In the genomic region with DNA sequence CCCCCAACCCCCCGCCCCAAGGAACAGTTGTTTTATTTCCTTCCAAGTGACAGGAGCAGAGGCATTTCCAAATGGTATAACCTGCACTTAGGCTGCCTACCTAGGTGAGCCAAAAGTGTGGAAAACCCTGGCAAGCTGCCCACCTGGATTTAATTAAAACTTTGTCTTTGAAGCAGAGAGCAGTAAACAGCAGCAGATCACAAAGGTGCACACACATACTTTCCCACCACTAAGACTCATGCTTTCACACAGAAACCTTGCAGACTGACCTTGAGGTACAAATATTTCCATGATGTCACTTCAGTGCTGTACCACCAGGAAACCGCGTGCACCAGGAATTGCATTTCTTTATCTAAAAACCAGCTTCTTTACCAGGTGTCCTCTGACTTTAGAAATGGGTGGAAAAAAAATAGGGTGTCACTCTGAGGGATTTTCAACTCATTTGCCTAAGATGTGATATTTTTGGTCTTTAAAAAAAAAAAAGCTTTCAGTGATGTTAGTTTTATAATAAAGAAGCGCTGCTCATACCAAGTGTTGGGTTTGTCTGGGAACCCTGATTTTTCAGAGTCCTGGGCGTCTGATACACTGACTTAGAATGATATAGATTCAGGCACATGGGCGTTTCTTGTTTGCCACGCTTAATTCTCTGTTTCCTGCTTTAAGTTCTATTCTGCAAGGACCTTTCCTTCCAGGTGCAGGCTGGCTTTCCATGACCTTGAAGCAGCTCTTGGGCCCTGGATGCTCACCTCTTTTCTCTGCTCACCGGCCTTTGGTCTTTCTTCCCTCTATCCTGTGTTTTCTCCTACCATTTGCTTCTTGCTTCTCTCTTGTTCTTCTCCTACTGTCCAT, we compare ENCODE assay signal across 9 cellular contexts.
DNase-seq lines count a peak whose midpoint lies in the region; ATAC-seq and TF ChIP-seq lines count a peak whose summit lies in the region.
"Had no signal": no experiment of that assay in that cellular context is flagged by ENCODE, and none has a peak within 500 bp of the region (broad histone marks: within the 10 kb centered on the region; RNA-seq: fewer than 3 reads in every experiment).

No MANE protein-coding gene starts in this region.

- BruUV-seq in Calu3 (replicated peaks; lab: Mats Ljungman, UMichigan), result no TSS peak

- no peak for TF ChIP-seq POLR2A in transverse colon (IDR thresholded peaks at IDR 0.05)

- H3K9me3 Mint-ChIP-seq in Calu3 (ENCODE audit: low read depth, unreplicated experiment), result peaks cover 3% of the 10 kb centered on the region
- peaks cover 4% of the 10 kb centered on the region for H3K9me3 Mint-ChIP-seq in glutamatergic neuron (ENCODE audit: unreplicated experiment)

- H3K4me3 Mint-ChIP-seq in Calu3 (ENCODE audit: low read depth, unreplicated experiment), result no peak overlapping the region
- H3K4me3 Mint-ChIP-seq in glutamatergic neuron (ENCODE audit: unreplicated experiment), result no peak overlapping the region

- no peaks in the 10 kb centered on the region for H3K36me3 ChIP-seq in transverse colon

- H3K36me3 Mint-ChIP-seq in Calu3 (ENCODE audit: insufficient read depth, unreplicated experiment) (no peaks in the 10 kb centered on the region), glutamatergic neuron (ENCODE audit: unreplicated experiment) (peaks cover 5% of the 10 kb centered on the region)

- peak overlapping the region in 1 of 4 donors; percentile 30 for H3K27ac ChIP-seq in transverse colon

- no peak overlapping the region for H3K27ac Mint-ChIP-seq in Calu3 (ENCODE audit: unreplicated experiment)
- H3K27ac Mint-ChIP-seq in glutamatergic neuron (ENCODE audit: unreplicated experiment), result no peak overlapping the region

- no peak for TF ChIP-seq CTCF in transverse colon (IDR thresholded peaks at IDR 0.05)
- TF ChIP-seq CTCF in Calu3 (IDR thresholded peaks at IDR 0.05; ENCODE audit: unreplicated experiment), result no peak
- TF ChIP-seq CTCF in glutamatergic neuron (IDR thresholded peaks at IDR 0.05; ENCODE audit: partially characterized antibody, unreplicated experiment), result no peak

- H3K4me1 Mint-ChIP-seq in Calu3 (ENCODE audit: low read depth, unreplicated experiment) (peaks cover 2% of the 10 kb centered on the region), glutamatergic neuron (ENCODE audit: low read depth, unreplicated experiment) (no peaks in the 10 kb centered on the region)

- CTCF ChIA-PET in Calu3 (lab: Charles Lee), result interaction anchor here (0.7 kb wide), 1 partner anchor 44 kb away, joined by 3 read pairs; no protein-coding TSS in a partner anchor

- H3K27me3 Mint-ChIP-seq in Calu3 (ENCODE audit: unreplicated experiment) (no peaks in the 10 kb centered on the region), glutamatergic neuron (ENCODE audit: unreplicated experiment) (peaks cover 7% of the 10 kb centered on the region)

- no peaks in the 10 kb centered on the region for H3K9me3 ChIP-seq in transverse colon

- TF ChIP-seq EP300 in transverse colon (IDR thresholded peaks at IDR 0.05; ENCODE audit: low read depth), result no peak

- H3K4me3 ChIP-seq in transverse colon, result no peak overlapping the region

- peak; percentile 64 for ATAC-seq in HG02885 (IDR thresholded peaks at IDR 0.05; ENCODE audit: poor library complexity, unreplicated experiment)

- 38 to 61% methylated on average over 4 to 8 of the region's 8 CpGs for WGBS in transverse colon (ENCODE audit: low coverage in 1 of 2), 2 donors

- in situ Hi-C loops in transverse colon (cut with MboI; ENCODE audit: low pct_ligation_motif_present in 1 of 4, low pct_unique_long_range_greater_than_20kb in 1 of 4, low sequenced_read_pairs in 3 of 4), result no loop called here

- peaks cover under 1% of the 10 kb centered on the region for H3K27me3 ChIP-seq in transverse colon

- peak; percentile 52 for DNase-seq in stimulated activated CD4-positive, alpha-beta T cell treated with anti-CD3 and anti-CD28 coated beads, Interleukin-15, amount 100 ng/mL, for 24 hours
- DNase-seq in stimulated activated CD4-positive, alpha-beta T cell treated with anti-CD3 and anti-CD28 coated beads, Interleukin-12 subunit alpha, Interleukin-12 subunit beta, amount 100 ng/mL, for 4 hours, result no peak
- peak; percentile 10 for DNase-seq in amniotic epithelial cell (ENCODE audit: low read depth)
- DNase-seq in transverse colon, result peak; percentile 31
- DNase-seq in Calu3, result no peak
- no peak for DNase-seq in glutamatergic neuron
- DNase-seq in amniotic stem cell (lab: John Stamatoyannopoulos, UW), result no peak
- DNase-seq: IMR-90 had no signal

- intact Hi-C loops in transverse colon (cut with DNase I; ENCODE audit: low total_unique reads) (no loop called here), Calu3 (cut with micrococcal nuclease; ENCODE audit: unreplicated experiment) (no loop called here)

- peaks cover 0 to 17% (median 10%) of the 10 kb centered on the region in 4 donors for H3K4me1 ChIP-seq in transverse colon

Comparison
In these comparisons a context has a peak if more than half of its experiments do, and no peak if none do; other contexts are left out.
1. DNase-seq: peak in stimulated activated CD4-positive, alpha-beta T cell treated with anti-CD3 and anti-CD28 coated beads, Interleukin-15, amount 100 ng/mL, for 24 hours (single experiment), amniotic epithelial cell (single experiment) and transverse colon (single experiment); none in stimulated activated CD4-positive, alpha-beta T cell treated with anti-CD3 and anti-CD28 coated beads, Interleukin-12 subunit alpha, Interleukin-12 subunit beta, amount 100 ng/mL, for 4 hours (single experiment), Calu3 (single experiment), glutamatergic neuron (single experiment) and amniotic stem cell (single experiment).